ENCODE assay signal across 28 cellular contexts in the genomic region with DNA sequence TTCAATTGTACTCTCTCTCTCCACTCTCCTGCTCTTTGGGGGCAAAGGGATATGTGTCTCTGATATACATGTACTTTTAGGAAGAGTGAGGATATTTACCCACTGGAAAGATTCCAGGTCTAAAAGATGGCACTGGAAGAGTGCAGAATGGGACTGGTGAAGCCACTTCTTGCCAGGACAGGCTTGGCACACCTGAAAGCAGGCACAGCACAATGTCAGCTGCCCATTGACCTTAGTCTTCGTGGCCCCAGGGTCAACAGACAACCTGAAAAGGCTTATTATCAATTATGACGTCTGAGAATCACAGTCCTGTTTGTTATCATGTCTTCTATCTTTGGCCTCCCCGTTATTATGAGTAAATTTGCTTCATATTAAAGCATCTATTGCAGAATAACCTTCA.
"Had no signal": no experiment of that assay in that cellular context is flagged by ENCODE, and none has a peak within 500 bp of the region (broad histone marks: within the 10 kb centered on the region; RNA-seq: fewer than 3 reads in every experiment).

No MANE protein-coding gene starts in this region.

- DNase-seq: colonic mucosa; cortex of kidney; dermis blood vessel endothelial cell; dorsolateral prefrontal cortex; effector CD4-positive, alpha-beta T cell; effector CD8-positive, alpha-beta T cell; effector memory CD4-positive, alpha-beta T cell; effector memory CD8-positive, alpha-beta T cell; endodermal cell; erythroblast; esophagus squamous epithelium; foreskin fibroblast; foreskin keratinocyte; foreskin melanocyte; gastrocnemius medialis; glutamatergic neuron; head of caudate nucleus; heart left ventricle; heart right ventricle had no signal

- H3K9me3 ChIP-seq: colonic mucosa, esophagus muscularis mucosa, esophagus squamous epithelium, gastrocnemius medialis, gastroesophageal sphincter, heart left ventricle, heart right ventricle had no signal

- H3K27ac Mint-ChIP-seq: dendritic cell treated with granulocyte-macrophage colony-stimulating factor and Interleukin-4, amounts not matched to agents 40 ng/mL and 50 ng/mL, for 4 days; effector memory CD8-positive, alpha-beta T cell; endodermal cell had no signal

- H3K4me3 ChIP-seq: colonic mucosa, coronary artery, dorsolateral prefrontal cortex, esophagus muscularis mucosa, esophagus squamous epithelium, gastrocnemius medialis, gastroesophageal sphincter, heart left ventricle had no signal

- H3K36me3 ChIP-seq: colonic mucosa, esophagus muscularis mucosa, esophagus squamous epithelium, gastrocnemius medialis, gastroesophageal sphincter, heart left ventricle, heart right ventricle had no signal

- H3K27me3 ChIP-seq: colonic mucosa, esophagus muscularis mucosa, esophagus squamous epithelium, foreskin keratinocyte, gastroesophageal sphincter had no signal

- H3K27ac ChIP-seq: colonic mucosa, coronary artery, dorsolateral prefrontal cortex, epithelial cell of prostate, esophagus muscularis mucosa, esophagus squamous epithelium, foreskin keratinocyte, gastrocnemius medialis, gastroesophageal sphincter, heart left ventricle, heart right ventricle had no signal

- H3K27me3 Mint-ChIP-seq: dendritic cell treated with granulocyte-macrophage colony-stimulating factor and Interleukin-4, amounts not matched to agents 40 ng/mL and 50 ng/mL, for 4 days had no signal

- H3K9me3 Mint-ChIP-seq: dendritic cell treated with granulocyte-macrophage colony-stimulating factor and Interleukin-4, amounts not matched to agents 40 ng/mL and 50 ng/mL, for 4 days; effector memory CD8-positive, alpha-beta T cell; endodermal cell had no signal

- ATAC-seq: effector memory CD8-positive, alpha-beta T cell; esophagus mucosa; foreskin keratinocyte; gastrocnemius medialis; gastroesophageal sphincter; heart left ventricle; heart right ventricle had no signal

- H3K4me3 Mint-ChIP-seq: dendritic cell treated with granulocyte-macrophage colony-stimulating factor and Interleukin-4, amounts not matched to agents 40 ng/mL and 50 ng/mL, for 4 days; effector memory CD8-positive, alpha-beta T cell; endodermal cell had no signal

- FAIRE-seq: colon, endometrium, endothelial cell of umbilical vein had no signal

- H3K4me1 ChIP-seq: colonic mucosa, esophagus muscularis mucosa, esophagus squamous epithelium, foreskin keratinocyte, gastrocnemius medialis, gastroesophageal sphincter, heart left ventricle, heart right ventricle had no signal
